In genomic region chr12:31659087-31659942, GRCh38 we compare ENCODE assay signal across 8 cellular contexts. TPM values are rescaled to one million over a fixed set of nuclear protein-coding genes. Genes with fewer than 3 reads are reported as not detected.
A peak's percentile ranks its signal among the peaks of the same experiment; 100 is the strongest.
DNase-seq lines count a peak whose midpoint lies in the region; ATAC-seq and TF ChIP-seq lines count a peak whose summit lies in the region.

Gene ETFBKMT, plus strand, starts transcription at chr12:31659688. Its CDS starts 2,266 bp downstream, at chr12:31661954.

- WGBS in ectodermal cell, 2 experiments = 9 to 10% methylated on average over 47 of the region's 47 CpGs

- no peaks in the 10 kb centered on the region for H3K27me3 Mint-ChIP-seq in CD4-positive, alpha-beta memory T cell
- no peaks in the 10 kb centered on the region for H3K27me3 Mint-ChIP-seq in activated CD8-positive, alpha-beta T cell treated with anti-CD3 and anti-CD28 coated beads, Interleukin-2, amount 10 ng/mL, durations not matched to agents 7 days and 5 days (ENCODE audit: low read depth)

- H3K4me3 Mint-ChIP-seq in CD4-positive, alpha-beta memory T cell = peak within 1 kb of the TSS; percentile 92 to 99 (median 94)
- peak within 1 kb of the TSS; percentile 96 for H3K4me3 Mint-ChIP-seq in activated CD8-positive, alpha-beta T cell treated with anti-CD3 and anti-CD28 coated beads, Interleukin-2, amount 10 ng/mL, durations not matched to agents 7 days and 5 days

- POLR2A ChIA-PET in CD4-positive, alpha-beta memory T cell (lab: Charles Lee; ENCODE audit: partially characterized antibody) = interaction anchor here (0.6 to 3.5 kb wide), 22 partner anchors 23 to 1098 kb away, joined by 3 to 49 read pairs (median 4); partner anchors contain the start of genes AMN1, DNM1L, RESF1 and YARS2
- POLR2A ChIA-PET in activated CD8-positive, alpha-beta T cell treated with anti-CD3 and anti-CD28 coated beads, Interleukin-2, amount 10 ng/mL, durations not matched to agents 7 days and 5 days (lab: Charles Lee) = interaction anchor here (0.9 to 2.7 kb wide), 6 partner anchors 64 to 447 kb away, joined by 3 to 14 read pairs (median 6); partner anchors contain the start of genes AMN1, BICD1 and RESF1

- H3K4me1 Mint-ChIP-seq in CD4-positive, alpha-beta memory T cell = peaks cover 8 to 21% (median 14%) of the 10 kb centered on the region in 4 donors
- peaks cover 16% of the 10 kb centered on the region for H3K4me1 Mint-ChIP-seq in activated CD8-positive, alpha-beta T cell treated with anti-CD3 and anti-CD28 coated beads, Interleukin-2, amount 10 ng/mL, durations not matched to agents 7 days and 5 days (ENCODE audit: low read depth)

- no peaks in the 10 kb centered on the region for H3K36me3 ChIP-seq in CD4-positive, alpha-beta memory T cell (ENCODE audit: insufficient read depth, low read length)
- H3K36me3 ChIP-seq in ectodermal cell (ENCODE audit: control insufficient read depth, insufficient read depth, low read length) (no peaks in the 10 kb centered on the region), lower lobe of right lung (no peaks in the 10 kb centered on the region)

- no peaks in the 10 kb centered on the region for H3K9me3 ChIP-seq in CD4-positive, alpha-beta memory T cell (ENCODE audit: control insufficient read depth in 1 of 2, low read length in 2 of 2)
- no peaks in the 10 kb centered on the region for H3K9me3 ChIP-seq in ectodermal cell (ENCODE audit: control insufficient read depth, low read length)
- no peaks in the 10 kb centered on the region for H3K9me3 ChIP-seq in lower lobe of right lung

- TF ChIP-seq CTCF in lower lobe of right lung (IDR thresholded peaks at IDR 0.05) = peak; percentile 55

- DNase-seq in CD4-positive, alpha-beta memory T cell = peak; percentile 91 to 97 (median 94)
- DNase-seq in NCI-H82 treated with DMSO at 0.1 percent for 48 hours (lab: John Stamatoyannopoulos, UW; ENCODE audit: unreplicated experiment) = peak; percentile 85
- DNase-seq in activated CD8-positive, alpha-beta T cell treated with anti-CD3 and anti-CD28 coated beads, Interleukin-2, amount 10 ng/mL, durations not matched to agents 7 days and 5 days = peak; percentile 98
- peak; percentile 91 for DNase-seq in lower lobe of right lung
- peak; percentile 85 to 92 (median 89) for DNase-seq in stimulated activated CD4-positive, alpha-beta T cell treated with anti-CD3 and anti-CD28 coated beads, TNF-alpha, amount 100 ng/mL, for 24 hours (ENCODE audit: low read depth in 3 of 3)

- H3K27ac ChIP-seq in CD4-positive, alpha-beta memory T cell (ENCODE audit: low read depth, low read length) = peak within 1 kb of the TSS; percentile 86
- H3K27ac ChIP-seq in ectodermal cell (ENCODE audit: insufficient read depth, low read depth, low read length, poor library complexity, severe bottlenecking) (peak within 1 kb of the TSS; percentile 80), lower lobe of right lung (peak within 1 kb of the TSS; percentile 94)

- H3K4me3 ChIP-seq in CD4-positive, alpha-beta memory T cell (ENCODE audit: low read length in 2 of 2) = peak within 1 kb of the TSS; percentile 86 to 89
- H3K4me3 ChIP-seq in ectodermal cell (ENCODE audit: insufficient read depth, low read depth, low read length) (peak within 1 kb of the TSS; percentile 55), lower lobe of right lung (peak within 1 kb of the TSS; percentile 71)

- no peaks in the 10 kb centered on the region for H3K27me3 ChIP-seq in CD4-positive, alpha-beta memory T cell (ENCODE audit: insufficient read depth, low read length)
- no peaks in the 10 kb centered on the region for H3K27me3 ChIP-seq in ectodermal cell (ENCODE audit: control insufficient read depth, insufficient read depth, low read length, poor library complexity, severe bottlenecking)
- H3K27me3 ChIP-seq in lower lobe of right lung (ENCODE audit: low read depth) = no peaks in the 10 kb centered on the region

- H3K36me3 Mint-ChIP-seq in CD4-positive, alpha-beta memory T cell = peaks cover 4 to 5% of the 10 kb centered on the region in 2 donors
- no peaks in the 10 kb centered on the region for H3K36me3 Mint-ChIP-seq in activated CD8-positive, alpha-beta T cell treated with anti-CD3 and anti-CD28 coated beads, Interleukin-2, amount 10 ng/mL, durations not matched to agents 7 days and 5 days (ENCODE audit: low read depth)

- CTCF ChIA-PET in CD4-positive, alpha-beta memory T cell (lab: Charles Lee; ENCODE audit: partially characterized antibody) = interaction anchor here (0.6 to 2.2 kb wide), 7 partner anchors 9 to 1096 kb away, joined by 3 to 9 read pairs (median 3); partner anchors contain the start of gene YARS2
- CTCF ChIA-PET in activated CD8-positive, alpha-beta T cell treated with anti-CD3 and anti-CD28 coated beads, Interleukin-2, amount 10 ng/mL, durations not matched to agents 7 days and 5 days (lab: Charles Lee) = interaction anchor here (0.9 to 2.0 kb wide), 4 partner anchors 23 to 653 kb away, joined by 3 to 11 read pairs (median 6); no protein-coding TSS in a partner anchor

- intact Hi-C loops in CD4-positive, alpha-beta memory T cell (cut with micrococcal nuclease) = loop anchor here (1.0 to 2.0 kb wide), 6 partner anchors 70 to 1020 kb away; partner anchors contain the start of genes AMN1, BICD1, DNM1L and RESF1
- intact Hi-C loops in lower lobe of right lung (cut with DNase I) = no loop called here

- H3K27ac Mint-ChIP-seq in CD4-positive, alpha-beta memory T cell = peak within 1 kb of the TSS; percentile 91 to 99 (median 98)
- peak within 1 kb of the TSS; percentile 99 for H3K27ac Mint-ChIP-seq in activated CD8-positive, alpha-beta T cell treated with anti-CD3 and anti-CD28 coated beads, Interleukin-2, amount 10 ng/mL, durations not matched to agents 7 days and 5 days

- ATAC-seq in GM19438 (IDR thresholded peaks at IDR 0.05; ENCODE audit: low read depth, unreplicated experiment) (peak; percentile 100), HG03575 (IDR thresholded peaks at IDR 0.05; ENCODE audit: extremely low read depth, insufficient number of reproducible peaks, low FRiP score, unreplicated experiment) (peak; percentile 95), lower lobe of right lung (peak; percentile 97)
- peak; percentile 100 for ATAC-seq in activated CD8-positive, alpha-beta T cell treated with anti-CD3 and anti-CD28 coated beads, Interleukin-2, amount 10 ng/mL, durations not matched to agents 7 days and 5 days

- no peaks in the 10 kb centered on the region for H3K9me3 Mint-ChIP-seq in CD4-positive, alpha-beta memory T cell
- H3K9me3 Mint-ChIP-seq in activated CD8-positive, alpha-beta T cell treated with anti-CD3 and anti-CD28 coated beads, Interleukin-2, amount 10 ng/mL, durations not matched to agents 7 days and 5 days (ENCODE audit: insufficient read depth) = no peaks in the 10 kb centered on the region

- peaks cover 17% of the 10 kb centered on the region for H3K4me1 ChIP-seq in CD4-positive, alpha-beta memory T cell (ENCODE audit: insufficient read depth, low read length)
- H3K4me1 ChIP-seq in ectodermal cell (ENCODE audit: control insufficient read depth, insufficient read depth, low read length) (no peaks in the 10 kb centered on the region), lower lobe of right lung (peaks cover 10% of the 10 kb centered on the region)

RNA-seq across cellular contexts. Expression of gene ETFBKMT, which starts in this region (rescaled TPM):
- 1 to 10 TPM; 1.5 to 1.8 TPM for total RNA-seq in CD4-positive, alpha-beta memory T cell
- 1 to 10 TPM; 1.3 to 2.2 TPM for polyA plus RNA-seq in CD4-positive, alpha-beta memory T cell
- 1 to 10 TPM; 1.0 to 1.4 TPM for total RNA-seq in activated CD8-positive, alpha-beta T cell treated with anti-CD3 and anti-CD28 coated beads, Interleukin-2, amount 10 ng/mL, durations not matched to agents 7 days and 5 days
- 2.0 TPM for polyA plus RNA-seq in ectodermal cell (2013, experiment 1 of 4)
- polyA plus RNA-seq in ectodermal cell (2013, experiment 2 of 4) = 2.0 TPM
- 1.2 TPM for polyA plus RNA-seq in ectodermal cell (2013, experiment 3 of 4)
- polyA plus RNA-seq in ectodermal cell (2013, experiment 4 of 4) = 1.2 TPM
- total RNA-seq in lower lobe of right lung = 4.0 TPM

Comparison
In these comparisons a context has a peak if more than half of its experiments do, and no peak if none do; other contexts are left out.
1. Peak in every context shown above with its lines: DNase-seq, ATAC-seq, H3K4me3 ChIP-seq and H3K27ac ChIP-seq.